8 cellular contexts compared by ENCODE assay signal in the genomic region with DNA sequence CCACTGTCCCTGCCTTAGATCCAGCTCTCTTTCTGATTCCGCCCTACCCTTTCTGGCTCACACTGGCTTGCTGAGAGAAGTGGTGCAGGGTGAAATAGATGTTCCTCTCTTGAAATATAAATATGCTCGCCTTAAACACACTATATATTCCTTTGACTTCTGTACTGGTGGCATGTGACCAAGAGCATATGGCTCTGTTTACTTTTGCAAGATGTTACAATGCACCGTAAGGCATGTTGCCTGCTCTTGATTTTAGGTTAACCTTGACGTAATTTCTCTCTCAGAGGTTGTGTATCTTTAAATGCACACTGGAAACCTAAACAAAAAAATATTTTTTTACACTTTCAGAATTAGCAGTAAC. TPM values are rescaled to one million over a fixed set of nuclear protein-coding genes. Genes with fewer than 3 reads are reported as not detected.
DNase-seq lines count a peak whose midpoint lies in the region; ATAC-seq and TF ChIP-seq lines count a peak whose summit lies in the region.

No MANE protein-coding gene starts in this region.

- no peak for DNase-seq in right atrium auricular region (ENCODE audit: low spot score)
- DNase-seq in cardiac septum (ENCODE audit: low spot score), result no peak
- DNase-seq in central memory CD4-positive, alpha-beta T cell, result no peak
- DNase-seq in retina, result no peak

- ATAC-seq in HG03135 (IDR thresholded peaks at IDR 0.05; ENCODE audit: unreplicated experiment), result no peak

- TF ChIP-seq CTCF in right atrium auricular region (IDR thresholded peaks at IDR 0.05) (no peak), WI38 (IDR thresholded peaks at IDR 0.05; ENCODE audit: low read depth, low read length) (no peak)

- H3K4me1 ChIP-seq in right atrium auricular region, result peaks cover 0 to 29% of the 10 kb centered on the region in 2 donors
- H3K4me1 ChIP-seq in iPS-20b (ENCODE audit: insufficient read depth, low read length), result no peaks in the 10 kb centered on the region; the same call in 1 of the 2 replicates
- H3K4me1 ChIP-seq in thymus (ENCODE audit: control insufficient read depth, insufficient read depth, low read length), result peaks cover 7% of the 10 kb centered on the region

- H3K4me3 ChIP-seq in right atrium auricular region (peak overlapping the region; percentile 75 to 88), WI38 (ENCODE audit: low read depth, low read length) (peak overlapping the region; percentile 83), iPS-20b (ENCODE audit: low read length) (peak overlapping the region; percentile 91), thymus (ENCODE audit: low read length) (peak overlapping the region; percentile 73)

- WGBS in thymus, result 24% methylated on average over 4 of the region's 4 CpGs

- peak overlapping the region; percentile 82; the same call in 1 of the 2 replicates for H3K9ac ChIP-seq in iPS-20b (ENCODE audit: low read depth, low read length)

- H3K27me3 ChIP-seq in right atrium auricular region (peaks cover 23 to 26% of the 10 kb centered on the region in 2 donors), iPS-20b (ENCODE audit: insufficient read depth, low read length) (peaks cover 41% of the 10 kb centered on the region), thymus (ENCODE audit: control insufficient read depth, insufficient read depth) (peaks cover 19% of the 10 kb centered on the region)

- H3K9me3 ChIP-seq in right atrium auricular region (no peaks in the 10 kb centered on the region), iPS-20b (ENCODE audit: insufficient read depth, low read depth, low read length) (no peaks in the 10 kb centered on the region), thymus (ENCODE audit: control insufficient read depth) (no peaks in the 10 kb centered on the region)

- intact Hi-C loops in cardiac septum (cut with DNase I), result no loop called here

- H3K36me3 ChIP-seq in right atrium auricular region (no peaks in the 10 kb centered on the region), iPS-20b (ENCODE audit: insufficient read depth, low read depth, low read length) (no peaks in the 10 kb centered on the region), thymus (ENCODE audit: control insufficient read depth, insufficient read depth) (no peaks in the 10 kb centered on the region)

- H3K27ac ChIP-seq in right atrium auricular region, result peak overlapping the region; percentile 81 to 83
- peak overlapping the region; percentile 13 for H3K27ac ChIP-seq in iPS-20b (ENCODE audit: low read length)
- H3K27ac ChIP-seq in thymus (ENCODE audit: low read depth), result no peak overlapping the region

RNA-seq across cellular contexts. Expression of a gene that starts 0.7 kb away (rescaled TPM):
- total RNA-seq in right atrium auricular region (10 to 100 TPM; 24.8 to 42.5 TPM), cardiac septum (21.4 TPM)
- polyA plus RNA-seq in thymus, result 19.4 TPM

RNA-seq across cellular contexts. Expression of a gene that starts 4.4 kb away (rescaled TPM):
- total RNA-seq in right atrium auricular region (1 to 10 TPM; 2.1 to 2.4 TPM), cardiac septum (0.94 TPM)
- polyA plus RNA-seq in thymus, result 0.57 TPM
